Comparison of ENCODE assay signal across 1 cellular context in the genomic region with DNA sequence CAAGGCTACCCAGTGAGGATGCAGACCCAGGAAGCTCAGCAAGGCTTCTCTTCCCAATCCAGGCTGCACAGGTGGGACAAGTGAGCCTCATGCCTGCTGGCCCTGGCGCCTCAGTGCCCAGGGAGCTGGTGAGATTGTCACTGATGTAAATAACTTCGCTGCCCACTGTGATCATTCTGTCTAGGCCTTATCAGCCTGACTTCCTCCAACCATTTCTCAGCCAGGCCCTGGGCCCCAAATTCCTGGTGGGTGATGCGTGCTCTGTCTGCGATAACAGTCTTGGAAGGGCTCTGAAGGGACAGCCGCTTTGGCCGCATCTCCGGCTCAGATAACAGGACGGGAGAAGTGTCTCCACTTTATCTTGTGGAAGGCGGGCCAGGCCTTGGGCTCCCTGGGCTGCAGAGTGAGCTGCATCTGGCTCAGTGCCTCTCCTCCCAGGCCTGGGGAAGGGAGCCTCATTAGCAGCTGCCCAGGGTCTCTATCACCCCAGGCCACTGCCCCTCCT.
TF ChIP-seq lines count a peak whose summit lies in the region.

No MANE protein-coding gene starts in this region.

TF ChIP-seq in K562, 482 proteins besides CTCF, POLR2A, EP300 and RAD21 (continued from another document and continues in another):
- TF ChIP-seq, protein P1, sequence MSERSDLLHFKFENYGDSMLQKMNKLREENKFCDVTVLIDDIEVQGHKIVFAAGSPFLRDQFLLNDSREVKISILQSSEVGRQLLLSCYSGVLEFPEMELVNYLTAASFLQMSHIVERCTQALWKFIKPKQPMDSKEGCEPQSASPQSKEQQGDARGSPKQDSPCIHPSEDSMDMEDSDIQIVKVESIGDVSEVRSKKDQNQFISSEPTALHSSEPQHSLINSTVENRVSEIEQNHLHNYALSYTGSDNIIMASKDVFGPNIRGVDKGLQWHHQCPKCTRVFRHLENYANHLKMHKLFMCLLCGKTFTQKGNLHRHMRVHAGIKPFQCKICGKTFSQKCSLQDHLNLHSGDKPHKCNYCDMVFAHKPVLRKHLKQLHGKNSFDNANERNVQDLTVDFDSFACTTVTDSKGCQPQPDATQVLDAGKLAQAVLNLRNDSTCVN (CRISPR knock-in tag; IDR thresholded peaks at IDR 0.05), result no peak
- TF ChIP-seq, protein P2, sequence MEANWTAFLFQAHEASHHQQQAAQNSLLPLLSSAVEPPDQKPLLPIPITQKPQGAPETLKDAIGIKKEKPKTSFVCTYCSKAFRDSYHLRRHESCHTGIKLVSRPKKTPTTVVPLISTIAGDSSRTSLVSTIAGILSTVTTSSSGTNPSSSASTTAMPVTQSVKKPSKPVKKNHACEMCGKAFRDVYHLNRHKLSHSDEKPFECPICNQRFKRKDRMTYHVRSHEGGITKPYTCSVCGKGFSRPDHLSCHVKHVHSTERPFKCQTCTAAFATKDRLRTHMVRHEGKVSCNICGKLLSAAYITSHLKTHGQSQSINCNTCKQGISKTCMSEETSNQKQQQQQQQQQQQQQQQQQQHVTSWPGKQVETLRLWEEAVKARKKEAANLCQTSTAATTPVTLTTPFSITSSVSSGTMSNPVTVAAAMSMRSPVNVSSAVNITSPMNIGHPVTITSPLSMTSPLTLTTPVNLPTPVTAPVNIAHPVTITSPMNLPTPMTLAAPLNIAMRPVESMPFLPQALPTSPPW (CRISPR knock-in tag; IDR thresholded peaks at IDR 0.05), result peak; percentile 66; the same call in 1 of the 2 replicates
- TF ChIP-seq TFAM (CRISPR knock-in tag; conservative IDR thresholded peaks at IDR 0.05) (no peak), SMARCC2 (IDR thresholded peaks at IDR 0.05; ENCODE audit: low read depth) (peak; percentile 87), PTRF (tag; IDR thresholded peaks at IDR 0.05) (no peak), ARNT (IDR thresholded peaks at IDR 0.05) (peak; percentile 35 to 84; a peak in 3 of 4 replicates), MEIS2 (IDR thresholded peaks at IDR 0.05; ENCODE audit: partially characterized antibody) (peak; percentile 79), BCOR (IDR thresholded peaks at IDR 0.05) (peak; percentile 94), ZNF707 (CRISPR knock-in tag; conservative IDR thresholded peaks at IDR 0.05) (no peak), STAG1 (CRISPR knock-in tag; IDR thresholded peaks at IDR 0.05; ENCODE audit: borderline replicate concordance) (no peak), MEF2A (IDR thresholded peaks at IDR 0.05; ENCODE audit: control insufficient read depth, low read depth, low read length) (no peak), TRIM28 (IDR thresholded peaks at IDR 0.05) (peak; percentile 85; the same call in 1 of the 2 replicates), RBBP5 (IDR thresholded peaks at IDR 0.05; ENCODE audit: borderline replicate concordance, insufficient read depth, low read length, poor library complexity, severe bottlenecking) (no peak), DMBX1 (CRISPR knock-in tag; IDR thresholded peaks at IDR 0.05; ENCODE audit: borderline replicate concordance) (peak; percentile 83), HIVEP1 (CRISPR knock-in tag; IDR thresholded peaks at IDR 0.05) (peak; percentile 12; the same call in 1 of the 2 replicates), NR2F6 (CRISPR knock-in tag; IDR thresholded peaks at IDR 0.05) (no peak), FOS (IDR thresholded peaks at IDR 0.05; ENCODE audit: extremely low read depth, insufficient read length) (no peak), NCOA2 (IDR thresholded peaks at IDR 0.05; ENCODE audit: partially characterized antibody in 2 of 2) (no peak), NFIC (IDR thresholded peaks at IDR 0.05) (peak; percentile 93), ELF1 (tag; IDR thresholded peaks at IDR 0.05) (no peak; the same call in 1 of the 2 replicates), GATAD2B (IDR thresholded peaks at IDR 0.05; ENCODE audit: borderline replicate concordance) (peak; percentile 92), SMARCA4 (IDR thresholded peaks at IDR 0.05) (peak; percentile 97), HMGN3 (IDR thresholded peaks at IDR 0.05; ENCODE audit: borderline replicate concordance, extremely low read depth, insufficient read length, low read depth, low read length) (peak; percentile 93), CREM (IDR thresholded peaks at IDR 0.05; ENCODE audit: low read depth) (peak; percentile 76), KLF13 (tag; IDR thresholded peaks at IDR 0.05; ENCODE audit: borderline replicate concordance, low read depth) (no peak), MAZ (CRISPR knock-in tag; conservative IDR thresholded peaks at IDR 0.05 in 1 of 2, IDR thresholded peaks at IDR 0.05 in 1 of 2) (peak; percentile 68 to 83), SPI1 (IDR thresholded peaks at IDR 0.05; ENCODE audit: borderline replicate concordance, low read depth, low read length) (peak; percentile 63; the same call in 1 of the 2 replicates), LEF1 (IDR thresholded peaks at IDR 0.05) (peak; percentile 78; the same call in 1 of the 2 replicates), KLF1 (tag; IDR thresholded peaks at IDR 0.05) (no peak), ZNF764 (CRISPR knock-in tag; IDR thresholded peaks at IDR 0.05; ENCODE audit: low read depth) (no peak), BRD9 (IDR thresholded peaks at IDR 0.05; ENCODE audit: low read depth, partially characterized antibody) (no peak), KAT7 (CRISPR knock-in tag; IDR thresholded peaks at IDR 0.05; ENCODE audit: borderline replicate concordance) (no peak), NFE2L1 (tag; IDR thresholded peaks at IDR 0.05; ENCODE audit: borderline replicate concordance, low read depth) (no peak), NFATC3 (IDR thresholded peaks at IDR 0.05) (no peak), E2F3 (CRISPR knock-in tag; IDR thresholded peaks at IDR 0.05) (no peak), CC2D1A (IDR thresholded peaks at IDR 0.05) (peak; percentile 85; the same call in 1 of the 2 replicates), ZNF165 (CRISPR knock-in tag; IDR thresholded peaks at IDR 0.05; ENCODE audit: borderline replicate concordance) (no peak), BRCA1 (IDR thresholded peaks at IDR 0.05) (no peak), BRCA1 (CRISPR knock-in tag; IDR thresholded peaks at IDR 0.05) (no peak), TBL1XR1 (IDR thresholded peaks at IDR 0.05; ENCODE audit: low read length in 2 of 2) (peak; percentile 41 to 88; a peak in 2 of 4 replicates), ZNF311 (CRISPR knock-in tag; IDR thresholded peaks at IDR 0.05) (peak; percentile 61; the same call in 1 of the 2 replicates), TOE1 (IDR thresholded peaks at IDR 0.05; ENCODE audit: borderline replicate concordance) (peak; percentile 67; the same call in 1 of the 2 replicates), TOE1 (CRISPR knock-in tag; IDR thresholded peaks at IDR 0.05; ENCODE audit: borderline replicate concordance, low read depth) (no peak), RCOR1 (IDR thresholded peaks at IDR 0.05; ENCODE audit: borderline replicate concordance in 1 of 2, low read depth in 2 of 2, low read length in 2 of 2) (peak; percentile 43 to 97), XRCC4 (IDR thresholded peaks at IDR 0.05; ENCODE audit: extremely low read depth, insufficient read depth, insufficient read length) (no peak)
- TF ChIP-seq, protein P3, sequence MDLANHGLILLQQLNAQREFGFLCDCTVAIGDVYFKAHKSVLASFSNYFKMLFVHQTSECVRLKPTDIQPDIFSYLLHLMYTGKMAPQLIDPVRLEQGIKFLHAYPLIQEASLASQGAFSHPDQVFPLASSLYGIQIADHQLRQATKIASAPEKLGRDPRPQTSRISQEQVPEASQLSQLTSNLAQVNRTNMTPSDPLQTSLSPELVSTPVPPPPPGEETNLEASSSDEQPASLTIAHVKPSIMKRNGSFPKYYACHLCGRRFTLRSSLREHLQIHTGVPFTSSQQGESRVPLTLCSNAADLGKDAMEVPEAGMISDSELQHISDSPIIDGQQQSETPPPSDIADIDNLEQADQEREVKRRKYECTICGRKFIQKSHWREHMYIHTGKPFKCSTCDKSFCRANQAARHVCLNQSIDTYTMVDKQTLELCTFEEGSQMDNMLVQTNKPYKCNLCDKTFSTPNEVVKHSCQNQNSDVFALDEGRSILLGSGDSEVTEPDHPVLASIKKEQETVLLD (IDR thresholded peaks at IDR 0.05), result peak; percentile 87
- TF ChIP-seq, protein P4, sequence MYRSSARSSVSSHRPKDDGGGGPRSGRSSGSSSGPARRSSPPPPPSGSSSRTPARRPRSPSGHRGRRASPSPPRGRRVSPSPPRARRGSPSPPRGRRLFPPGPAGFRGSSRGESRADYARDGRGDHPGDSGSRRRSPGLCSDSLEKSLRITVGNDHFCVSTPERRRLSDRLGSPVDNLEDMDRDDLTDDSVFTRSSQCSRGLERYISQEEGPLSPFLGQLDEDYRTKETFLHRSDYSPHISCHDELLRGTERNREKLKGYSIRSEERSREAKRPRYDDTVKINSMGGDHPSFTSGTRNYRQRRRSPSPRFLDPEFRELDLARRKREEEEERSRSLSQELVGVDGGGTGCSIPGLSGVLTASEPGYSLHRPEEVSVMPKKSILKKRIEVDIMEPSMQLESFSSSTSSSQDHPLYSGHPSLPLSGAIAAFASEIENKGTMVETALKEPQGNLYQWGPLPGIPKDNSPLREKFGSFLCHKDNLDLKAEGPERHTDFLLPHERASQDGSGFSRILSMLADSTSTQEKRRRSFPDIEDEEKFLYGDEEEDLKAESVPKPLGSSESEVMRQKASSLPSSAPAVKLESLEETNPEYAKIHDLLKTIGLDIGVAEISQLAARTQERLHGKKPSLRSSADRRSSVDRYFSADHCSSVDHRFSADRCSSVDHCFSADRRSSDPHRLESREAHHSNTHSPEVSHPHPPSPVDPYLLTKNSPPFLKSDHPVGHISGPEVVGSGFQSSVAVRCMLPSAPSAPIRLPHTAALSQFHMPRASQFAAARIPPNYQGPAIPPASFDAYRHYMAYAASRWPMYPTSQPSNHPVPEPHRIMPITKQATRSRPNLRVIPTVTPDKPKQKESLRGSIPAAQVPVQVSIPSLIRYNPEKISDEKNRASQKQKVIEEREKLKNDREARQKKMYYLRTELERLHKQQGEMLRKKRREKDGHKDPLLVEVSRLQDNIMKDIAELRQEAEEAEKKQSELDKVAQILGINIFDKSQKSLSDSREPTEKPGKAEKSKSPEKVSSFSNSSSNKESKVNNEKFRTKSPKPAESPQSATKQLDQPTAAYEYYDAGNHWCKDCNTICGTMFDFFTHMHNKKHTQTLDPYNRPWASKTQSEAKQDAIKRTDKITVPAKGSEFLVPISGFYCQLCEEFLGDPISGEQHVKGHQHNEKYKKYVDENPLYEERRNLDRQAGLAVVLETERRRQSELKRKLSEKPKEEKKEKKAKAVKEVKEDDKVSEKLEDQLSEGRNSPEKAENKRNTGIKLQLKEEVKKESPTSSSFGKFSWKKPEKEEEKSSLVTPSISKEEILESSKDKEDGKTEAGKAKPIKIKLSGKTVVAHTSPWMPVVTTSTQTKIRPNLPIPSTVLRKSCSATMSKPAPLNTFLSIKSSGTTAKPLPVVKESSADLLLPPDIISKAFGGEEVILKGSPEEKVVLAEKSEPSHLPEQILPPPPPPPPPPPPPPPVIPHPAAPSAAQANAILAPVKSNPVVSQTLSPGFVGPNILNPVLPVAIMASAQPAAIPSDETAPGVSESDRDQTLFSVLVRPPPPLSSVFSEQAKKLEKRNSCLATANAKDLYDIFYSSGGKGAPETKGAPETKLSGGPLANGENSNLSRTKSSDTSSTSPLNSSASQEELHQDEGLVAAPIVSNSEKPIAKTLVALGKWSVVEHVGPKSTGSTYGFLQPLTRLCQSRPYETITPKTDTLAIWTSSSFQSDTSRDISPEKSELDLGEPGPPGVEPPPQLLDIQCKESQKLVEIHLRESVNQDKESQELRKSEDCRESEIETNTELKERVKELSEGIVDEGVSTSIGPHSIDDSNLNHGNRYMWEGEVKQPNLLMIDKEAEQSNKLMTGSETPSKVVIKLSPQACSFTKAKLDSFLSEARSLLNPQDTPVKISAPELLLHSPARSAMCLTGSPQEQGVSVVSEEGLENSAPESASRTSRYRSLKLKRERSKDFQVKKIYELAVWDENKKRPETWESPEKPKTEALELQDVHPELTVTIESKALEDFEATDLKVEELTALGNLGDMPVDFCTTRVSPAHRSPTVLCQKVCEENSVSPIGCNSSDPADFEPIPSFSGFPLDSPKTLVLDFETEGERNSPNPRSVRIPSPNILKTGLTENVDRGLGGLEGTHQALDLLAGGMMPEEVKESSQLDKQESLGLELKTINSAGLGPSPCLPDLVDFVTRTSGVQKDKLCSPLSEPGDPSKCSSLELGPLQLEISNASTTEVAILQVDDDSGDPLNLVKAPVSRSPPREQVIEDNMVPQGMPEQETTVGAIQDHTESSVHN (IDR thresholded peaks at IDR 0.05; ENCODE audit: borderline replicate concordance in 1 of 2, low read depth in 1 of 2), result no peak
- TF ChIP-seq, protein P5, sequence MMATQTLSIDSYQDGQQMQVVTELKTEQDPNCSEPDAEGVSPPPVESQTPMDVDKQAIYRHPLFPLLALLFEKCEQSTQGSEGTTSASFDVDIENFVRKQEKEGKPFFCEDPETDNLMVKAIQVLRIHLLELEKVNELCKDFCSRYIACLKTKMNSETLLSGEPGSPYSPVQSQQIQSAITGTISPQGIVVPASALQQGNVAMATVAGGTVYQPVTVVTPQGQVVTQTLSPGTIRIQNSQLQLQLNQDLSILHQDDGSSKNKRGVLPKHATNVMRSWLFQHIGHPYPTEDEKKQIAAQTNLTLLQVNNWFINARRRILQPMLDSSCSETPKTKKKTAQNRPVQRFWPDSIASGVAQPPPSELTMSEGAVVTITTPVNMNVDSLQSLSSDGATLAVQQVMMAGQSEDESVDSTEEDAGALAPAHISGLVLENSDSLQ (IDR thresholded peaks at IDR 0.05), result peak; percentile 72
- TF ChIP-seq, protein P6, sequence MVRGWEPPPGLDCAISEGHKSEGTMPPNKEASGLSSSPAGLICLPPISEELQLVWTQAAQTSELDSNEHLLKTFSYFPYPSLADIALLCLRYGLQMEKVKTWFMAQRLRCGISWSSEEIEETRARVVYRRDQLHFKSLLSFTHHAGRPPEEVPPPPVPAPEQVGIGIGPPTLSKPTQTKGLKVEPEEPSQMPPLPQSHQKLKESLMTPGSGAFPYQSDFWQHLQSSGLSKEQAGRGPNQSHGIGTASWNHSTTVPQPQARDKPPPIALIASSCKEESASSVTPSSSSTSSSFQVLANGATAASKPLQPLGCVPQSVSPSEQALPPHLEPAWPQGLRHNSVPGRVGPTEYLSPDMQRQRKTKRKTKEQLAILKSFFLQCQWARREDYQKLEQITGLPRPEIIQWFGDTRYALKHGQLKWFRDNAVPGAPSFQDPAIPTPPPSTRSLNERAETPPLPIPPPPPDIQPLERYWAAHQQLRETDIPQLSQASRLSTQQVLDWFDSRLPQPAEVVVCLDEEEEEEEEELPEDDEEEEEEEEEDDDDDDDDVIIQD (CRISPR knock-in tag; IDR thresholded peaks at IDR 0.05), result 0 out of 2 replicates have a peak, but pooled peaks have one; percentile 28
- TF ChIP-seq, protein P7, sequence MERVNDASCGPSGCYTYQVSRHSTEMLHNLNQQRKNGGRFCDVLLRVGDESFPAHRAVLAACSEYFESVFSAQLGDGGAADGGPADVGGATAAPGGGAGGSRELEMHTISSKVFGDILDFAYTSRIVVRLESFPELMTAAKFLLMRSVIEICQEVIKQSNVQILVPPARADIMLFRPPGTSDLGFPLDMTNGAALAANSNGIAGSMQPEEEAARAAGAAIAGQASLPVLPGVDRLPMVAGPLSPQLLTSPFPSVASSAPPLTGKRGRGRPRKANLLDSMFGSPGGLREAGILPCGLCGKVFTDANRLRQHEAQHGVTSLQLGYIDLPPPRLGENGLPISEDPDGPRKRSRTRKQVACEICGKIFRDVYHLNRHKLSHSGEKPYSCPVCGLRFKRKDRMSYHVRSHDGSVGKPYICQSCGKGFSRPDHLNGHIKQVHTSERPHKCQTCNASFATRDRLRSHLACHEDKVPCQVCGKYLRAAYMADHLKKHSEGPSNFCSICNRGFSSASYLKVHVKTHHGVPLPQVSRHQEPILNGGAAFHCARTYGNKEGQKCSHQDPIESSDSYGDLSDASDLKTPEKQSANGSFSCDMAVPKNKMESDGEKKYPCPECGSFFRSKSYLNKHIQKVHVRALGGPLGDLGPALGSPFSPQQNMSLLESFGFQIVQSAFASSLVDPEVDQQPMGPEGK (CRISPR knock-in tag; IDR thresholded peaks at IDR 0.05; ENCODE audit: borderline replicate concordance), result no peak
